Comparison of ENCODE assay signal across 32 cellular contexts in the genomic region with DNA sequence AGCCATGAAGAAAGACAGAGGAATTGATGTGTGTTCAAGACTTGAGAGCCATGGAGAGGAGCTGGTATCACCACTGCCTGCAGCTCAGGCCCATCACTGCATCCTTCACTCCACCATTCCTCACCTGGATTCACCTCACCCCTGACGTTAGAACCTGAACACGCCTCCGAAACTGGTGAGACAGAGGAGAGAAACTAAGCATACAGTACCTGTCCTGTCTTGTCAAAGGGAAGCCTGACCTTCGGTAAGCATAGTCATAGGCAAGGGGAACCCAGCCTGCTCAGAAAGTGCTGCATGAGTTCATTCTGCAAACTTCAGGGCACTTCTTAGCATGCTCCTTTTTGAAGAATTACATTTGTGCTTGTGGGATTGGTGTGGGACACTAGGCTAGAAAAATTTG.
"Had no signal": no experiment of that assay in that cellular context is flagged by ENCODE, and none has a peak within 500 bp of the region (broad histone marks: within the 10 kb centered on the region; RNA-seq: fewer than 3 reads in every experiment).

No MANE protein-coding gene starts in this region.

- ATAC-seq: activated CD4-positive, alpha-beta T cell treated with anti-CD3 and anti-CD28 coated beads for 36 hours; activated CD8-positive, alpha-beta memory T cell treated with anti-CD3 and anti-CD28 coated beads, Interleukin-2, amount 10 ng/mL, durations not matched to agents 7 days and 5 days; activated CD8-positive, alpha-beta T cell treated with anti-CD3 and anti-CD28 coated beads, Interleukin-2, amount 10 ng/mL, durations not matched to agents 7 days and 5 days; activated naive CD8-positive, alpha-beta T cell treated with anti-CD3 and anti-CD28 coated beads, Interleukin-2, amount 50 U/mL, for 24 hours; body of pancreas; gastroesophageal sphincter; heart right ventricle had no signal

- H3K36me3 ChIP-seq: adrenal gland, gastroesophageal sphincter, heart right ventricle had no signal

- H3K27ac Mint-ChIP-seq: activated CD4-positive, alpha-beta memory T cell treated with anti-CD3 and anti-CD28 coated beads for 36 hours; activated CD4-positive, alpha-beta T cell treated with anti-CD3 and anti-CD28 coated beads for 36 hours; activated CD4-positive, alpha-beta T cell treated with anti-CD3 and anti-CD28 coated beads, Interleukin-2, amount 10 ng/mL, durations not matched to agents 24 days and 14 days; activated CD8-positive, alpha-beta memory T cell treated with anti-CD3 and anti-CD28 coated beads, Interleukin-2, amount 10 ng/mL, durations not matched to agents 7 days and 5 days; activated CD8-positive, alpha-beta T cell treated with anti-CD3 and anti-CD28 coated beads, Interleukin-2, amount 10 ng/mL, durations not matched to agents 7 days and 5 days; activated naive CD4-positive, alpha-beta T cell treated with anti-CD3 and anti-CD28 coated beads for 36 hours; activated naive CD4-positive, alpha-beta T cell treated with anti-CD3 and anti-CD28 coated beads, Interleukin-2, amount 50 U/mL, for 24 hours; activated naive CD8-positive, alpha-beta T cell treated with anti-CD3 and anti-CD28 coated beads for 36 hours; activated naive CD8-positive, alpha-beta T cell treated with anti-CD3 and anti-CD28 coated beads, Interleukin-2, amount 50 U/mL, for 24 hours; activated T-helper 1 cell treated with anti-CD3 and anti-CD28 coated beads, Interleukin-12 subunit alpha, Interleukin-12 subunit beta, Interleukin-2, Interleukin-4 antibody, amounts not matched to agents 30 ng/mL and 10 ng/mL and 1 ng/mL, durations not matched to agents 14 hours and 24 hours and 36 hours; activated T-helper 2 cell treated with anti-CD3 and anti-CD28 coated beads, Interferon-gamma antibody, Interleukin-2, Interleukin-4, amounts not matched to agents 10 μg/mL and 5 μg/mL and 100 μg/mL, durations not matched to agents 14 hours and 24 hours and 36 hours; dendritic cell treated with granulocyte-macrophage colony-stimulating factor and Interleukin-4, amounts not matched to agents 40 ng/mL and 50 ng/mL, for 4 days; endodermal cell had no signal

- H3K4me3 Mint-ChIP-seq: activated CD4-positive, alpha-beta memory T cell treated with anti-CD3 and anti-CD28 coated beads for 36 hours; activated CD4-positive, alpha-beta T cell treated with anti-CD3 and anti-CD28 coated beads for 36 hours; activated CD4-positive, alpha-beta T cell treated with anti-CD3 and anti-CD28 coated beads, Interleukin-2, amount 10 ng/mL, durations not matched to agents 24 days and 14 days; activated CD8-positive, alpha-beta memory T cell treated with anti-CD3 and anti-CD28 coated beads, Interleukin-2, amount 10 ng/mL, durations not matched to agents 7 days and 5 days; activated CD8-positive, alpha-beta T cell treated with anti-CD3 and anti-CD28 coated beads, Interleukin-2, amount 10 ng/mL, durations not matched to agents 7 days and 5 days; activated naive CD4-positive, alpha-beta T cell treated with anti-CD3 and anti-CD28 coated beads for 36 hours; activated naive CD4-positive, alpha-beta T cell treated with anti-CD3 and anti-CD28 coated beads, Interleukin-2, amount 50 U/mL, for 24 hours; activated naive CD8-positive, alpha-beta T cell treated with anti-CD3 and anti-CD28 coated beads for 36 hours; activated naive CD8-positive, alpha-beta T cell treated with anti-CD3 and anti-CD28 coated beads, Interleukin-2, amount 50 U/mL, for 24 hours; activated T-helper 1 cell treated with anti-CD3 and anti-CD28 coated beads, Interleukin-12 subunit alpha, Interleukin-12 subunit beta, Interleukin-2, Interleukin-4 antibody, amounts not matched to agents 30 ng/mL and 10 ng/mL and 1 ng/mL, durations not matched to agents 14 hours and 24 hours and 36 hours; central memory CD8-positive, alpha-beta T cell; dendritic cell treated with granulocyte-macrophage colony-stimulating factor and Interleukin-4, amounts not matched to agents 40 ng/mL and 50 ng/mL, for 4 days; endodermal cell had no signal

- H3K4me1 ChIP-seq: adrenal gland, body of pancreas, gastroesophageal sphincter, heart right ventricle had no signal

- H3K27me3 ChIP-seq: adrenal gland, body of pancreas, dorsolateral prefrontal cortex, gastroesophageal sphincter, heart right ventricle, hepatocyte had no signal

- H3K27ac ChIP-seq: adrenal gland, body of pancreas, coronary artery, dorsolateral prefrontal cortex, gastroesophageal sphincter, heart right ventricle, hepatocyte had no signal

- H3K4me1 Mint-ChIP-seq: activated CD4-positive, alpha-beta T cell treated with anti-CD3 and anti-CD28 coated beads for 36 hours; activated CD4-positive, alpha-beta T cell treated with anti-CD3 and anti-CD28 coated beads, Interleukin-2, amount 10 ng/mL, durations not matched to agents 24 days and 14 days; activated CD8-positive, alpha-beta memory T cell treated with anti-CD3 and anti-CD28 coated beads, Interleukin-2, amount 10 ng/mL, durations not matched to agents 7 days and 5 days; activated naive CD4-positive, alpha-beta T cell treated with anti-CD3 and anti-CD28 coated beads, Interleukin-2, amount 50 U/mL, for 24 hours; activated naive CD8-positive, alpha-beta T cell treated with anti-CD3 and anti-CD28 coated beads for 36 hours; activated naive CD8-positive, alpha-beta T cell treated with anti-CD3 and anti-CD28 coated beads, Interleukin-2, amount 50 U/mL, for 24 hours; central memory CD8-positive, alpha-beta T cell had no signal

- H3K27me3 Mint-ChIP-seq: activated CD4-positive, alpha-beta memory T cell treated with anti-CD3 and anti-CD28 coated beads for 36 hours; activated CD4-positive, alpha-beta T cell treated with anti-CD3 and anti-CD28 coated beads, Interleukin-2, amount 10 ng/mL, durations not matched to agents 24 days and 14 days; activated CD8-positive, alpha-beta memory T cell treated with anti-CD3 and anti-CD28 coated beads, Interleukin-2, amount 10 ng/mL, durations not matched to agents 7 days and 5 days; activated naive CD4-positive, alpha-beta T cell treated with anti-CD3 and anti-CD28 coated beads, Interleukin-2, amount 50 U/mL, for 24 hours; activated naive CD8-positive, alpha-beta T cell treated with anti-CD3 and anti-CD28 coated beads, Interleukin-2, amount 50 U/mL, for 24 hours; central memory CD8-positive, alpha-beta T cell; dendritic cell treated with granulocyte-macrophage colony-stimulating factor and Interleukin-4, amounts not matched to agents 40 ng/mL and 50 ng/mL, for 4 days had no signal

- H3K4me3 ChIP-seq: adrenal gland, body of pancreas, coronary artery, dorsolateral prefrontal cortex, gastroesophageal sphincter, heart right ventricle, hepatocyte had no signal

- H3K36me3 Mint-ChIP-seq: activated CD8-positive, alpha-beta memory T cell treated with anti-CD3 and anti-CD28 coated beads, Interleukin-2, amount 10 ng/mL, durations not matched to agents 7 days and 5 days; activated naive CD4-positive, alpha-beta T cell treated with anti-CD3 and anti-CD28 coated beads, Interleukin-2, amount 50 U/mL, for 24 hours; activated naive CD8-positive, alpha-beta T cell treated with anti-CD3 and anti-CD28 coated beads for 36 hours had no signal

- DNase-seq: activated CD4-positive, alpha-beta memory T cell treated with anti-CD3 and anti-CD28 coated beads for 36 hours; activated CD4-positive, alpha-beta T cell treated with anti-CD3 and anti-CD28 coated beads for 36 hours; activated CD4-positive, alpha-beta T cell treated with anti-CD3 and anti-CD28 coated beads, Interleukin-2, amount 10 ng/mL, durations not matched to agents 24 days and 14 days; activated CD4-positive, CD25-positive, alpha-beta regulatory T cell; activated CD4-positive, CD25-positive, alpha-beta regulatory T cell treated with anti-CD3 and anti-CD28 coated beads, Interleukin-2, amount 50 U/mL, for 72 hours; activated CD8-positive, alpha-beta memory T cell treated with anti-CD3 and anti-CD28 coated beads, Interleukin-2, amount 10 ng/mL, durations not matched to agents 7 days and 5 days; activated CD8-positive, alpha-beta memory T cell treated with anti-CD3 and anti-CD28 coated beads, Interleukin-2, amount 50 U/mL, for 4 hours; activated CD8-positive, alpha-beta T cell treated with anti-CD3 and anti-CD28 coated beads, Interleukin-2, amount 10 ng/mL, durations not matched to agents 7 days and 5 days; activated effector memory CD4-positive, alpha-beta T cell treated with anti-CD3 and anti-CD28 coated beads, Interleukin-2, amount 50 U/mL, for 16 hours; activated naive CD4-positive, alpha-beta T cell treated with anti-CD3 and anti-CD28 coated beads for 36 hours; activated naive CD8-positive, alpha-beta T cell treated with anti-CD3 and anti-CD28 coated beads for 36 hours; activated naive CD8-positive, alpha-beta T cell treated with anti-CD3 and anti-CD28 coated beads, Interleukin-2, amount 50 U/mL, for 24 hours; activated T-cell treated with anti-CD3 and anti-CD28 coated beads, Interleukin-2, amount 50 U/mL, for 1 hour; activated T-cell treated with anti-CD3 and anti-CD28 coated beads, Interleukin-2, amount 50 U/mL, for 48 hours; adrenal gland; amygdala; aorta; body of pancreas; dorsolateral prefrontal cortex; effector memory CD4-positive, alpha-beta T cell; endodermal cell; foreskin melanocyte; heart right ventricle; T-helper 2 cell had no signal
